In genomic region chrX:119237526-119238035, GRCh38 we compare ENCODE assay signal across 8 cellular contexts. TPM values are rescaled to one million over a fixed set of nuclear protein-coding genes. Genes with fewer than 3 reads are reported as not detected.
DNase-seq lines count a peak whose midpoint lies in the region; ATAC-seq and TF ChIP-seq lines count a peak whose summit lies in the region.

No MANE protein-coding gene starts in this region.

- ATAC-seq in GM18858 (IDR thresholded peaks at IDR 0.05; ENCODE audit: unreplicated experiment) (no peak), GM19328 (IDR thresholded peaks at IDR 0.05; ENCODE audit: unreplicated experiment) (no peak), HG02571 (IDR thresholded peaks at IDR 0.05; ENCODE audit: unreplicated experiment) (no peak)

- no peak for TF ChIP-seq CTCF in AG10803 (conservative IDR thresholded peaks at IDR 0.05; ENCODE audit: low read length)

- no peaks in the 10 kb centered on the region for H3K9me3 ChIP-seq in HUES64 (ENCODE audit: insufficient read depth, low read depth, low read length)

- 4% methylated on average over 7 of the region's 7 CpGs for WGBS in HUES64

- H3K4me1 ChIP-seq in HUES64 (ENCODE audit: insufficient read depth, low read length): peaks cover 36% of the 10 kb centered on the region

- H3K4me3 ChIP-seq in AG10803 (ENCODE audit: low read length) (peak overlapping the region; percentile 81), HUES64 (ENCODE audit: low read length) (peak overlapping the region; percentile 77)

- DNase-seq in AG10803 (ENCODE audit: low read depth) (no peak), caudate nucleus (lab: John Stamatoyannopoulos, UW) (peak in 13 of 61 donors; percentile 0 to 39 (median 2)), myocyte (ENCODE audit: low read depth) (peak; percentile 6), SHP77 (lab: John Stamatoyannopoulos, UW) (no peak)

- no peak overlapping the region for H3K27ac ChIP-seq in HUES64 (ENCODE audit: low read depth, low read length)
- H3K27ac ChIP-seq in caudate nucleus (ENCODE audit: low read depth, low read length): peak overlapping the region; percentile 58

- no peaks in the 10 kb centered on the region for H3K27me3 ChIP-seq in HUES64 (ENCODE audit: insufficient read depth, low read length)

- peaks cover 41% of the 10 kb centered on the region for H3K36me3 ChIP-seq in HUES64 (ENCODE audit: insufficient read depth, low read length)

- H3K9ac ChIP-seq in HUES64 (ENCODE audit: low read depth, low read length): peak overlapping the region; percentile 92

RNA-seq across cellular contexts. Expression of gene PGRMC1, which starts 1.5 kb away (rescaled TPM):
- polyA plus RNA-seq in HUES64 (2013, experiment 1 of 2): 248 TPM
- polyA plus RNA-seq in HUES64 (2013, experiment 2 of 2): 252 TPM
- 103 and 108 TPM in 2 replicates for total RNA-seq in myocyte
- polyA plus RNA-seq in myocyte (2012): 46.3 TPM
